ENCODE assay signal across 28 cellular contexts in genomic region chr20:35017099-35017835, GRCh38.
A peak's percentile ranks its signal among the peaks of the same experiment; 100 is the strongest.
DNase-seq lines count a peak whose midpoint lies in the region; ATAC-seq and TF ChIP-seq lines count a peak whose summit lies in the region.
"Had no signal": no experiment of that assay in that cellular context is flagged by ENCODE, and none has a peak within 500 bp of the region (broad histone marks: within the 10 kb centered on the region; RNA-seq: fewer than 3 reads in every experiment).

No MANE protein-coding gene starts in this region.

- DNase-seq in activated naive CD4-positive, alpha-beta T cell treated with anti-CD3 and anti-CD28 coated beads for 36 hours = no peak
- no peak for DNase-seq in activated naive CD4-positive, alpha-beta T cell treated with anti-CD3 and anti-CD28 coated beads, Interleukin-2, amount 50 U/mL, for 16 hours
- DNase-seq in ascending aorta (ENCODE audit: low spot score in 2 of 2) (peak in 1 of 2 donors; percentile 24), mesenteric fat pad (ENCODE audit: low spot score) (peak; percentile 4), CD1c-positive myeloid dendritic cell (ENCODE audit: extremely low spot score) (no peak)
- DNase-seq: 8988T; activated CD4-positive, alpha-beta T cell treated with anti-CD3 and anti-CD28 coated beads, Interleukin-2, amount 50 U/mL, for 48 hours; activated naive CD8-positive, alpha-beta T cell treated with anti-CD3 and anti-CD28 coated beads for 36 hours; AML-193; central memory CD4-positive, alpha-beta T cell; COR-L47; DMS79; lower lobe of right lung; mucosa of descending colon; NCI-H1694; NCI-H446; NCI-H748 treated with DMSO at 0.1 percent for 48 hours; nephron progenitor cell; stimulated activated naive B cell treated with anti-CD40 and anti-IgM and Interleukin-4, amounts not matched to agents 10 μg/mL and 1 μg/mL and 100 μg/mL, for 72 hours; T-helper 17 cell; testis had no signal

- no peak for TF ChIP-seq CTCF in ascending aorta (IDR thresholded peaks at IDR 0.05)

- peak overlapping the region; percentile 21 to 58 for H3K27ac ChIP-seq in ascending aorta
- H3K27ac ChIP-seq in temporal lobe (ENCODE audit: low read depth, low read length) = peak overlapping the region; percentile 8
- H3K27ac ChIP-seq: lower lobe of right lung, skin epidermis, testis had no signal

- no peaks in the 10 kb centered on the region for H3K9me3 ChIP-seq in ascending aorta
- H3K9me3 ChIP-seq: lower lobe of right lung, mucosa of descending colon, testis had no signal

- H3K36me3 ChIP-seq in ascending aorta = peaks cover 53 to 82% of the 10 kb centered on the region in 2 donors

- H3K9me3 Mint-ChIP-seq in activated naive CD4-positive, alpha-beta T cell treated with anti-CD3 and anti-CD28 coated beads for 36 hours = no peaks in the 10 kb centered on the region
- H3K9me3 Mint-ChIP-seq: activated naive CD8-positive, alpha-beta T cell treated with anti-CD3 and anti-CD28 coated beads for 36 hours; activated T-helper 2 cell treated with anti-CD3 and anti-CD28 coated beads, Interferon-gamma antibody, Interleukin-2, Interleukin-4, amounts not matched to agents 10 μg/mL and 5 μg/mL and 100 μg/mL, durations not matched to agents 14 hours and 24 hours and 36 hours; nephron progenitor cell; stimulated activated naive B cell treated with anti-CD40 and anti-IgM and Interleukin-4, amounts not matched to agents 10 μg/mL and 1 μg/mL and 100 μg/mL, for 72 hours had no signal

- H3K4me3 Mint-ChIP-seq in activated naive CD4-positive, alpha-beta T cell treated with anti-CD3 and anti-CD28 coated beads for 36 hours = no peak overlapping the region
- H3K4me3 Mint-ChIP-seq: activated naive CD8-positive, alpha-beta T cell treated with anti-CD3 and anti-CD28 coated beads for 36 hours; nephron progenitor cell; stimulated activated naive B cell treated with anti-CD40 and anti-IgM and Interleukin-4, amounts not matched to agents 10 μg/mL and 1 μg/mL and 100 μg/mL, for 72 hours; T-helper 17 cell had no signal

- no peaks in the 10 kb centered on the region for H3K4me1 ChIP-seq in ascending aorta

- intact Hi-C loops in activated naive CD4-positive, alpha-beta T cell treated with anti-CD3 and anti-CD28 coated beads for 36 hours (cut with micrococcal nuclease) = no loop called here
- intact Hi-C loops in ascending aorta (cut with DNase I) = no loop called here

- no peaks in the 10 kb centered on the region for H3K4me1 Mint-ChIP-seq in activated naive CD4-positive, alpha-beta T cell treated with anti-CD3 and anti-CD28 coated beads for 36 hours (ENCODE audit: low read depth)
- H3K4me1 Mint-ChIP-seq: activated naive CD8-positive, alpha-beta T cell treated with anti-CD3 and anti-CD28 coated beads for 36 hours had no signal

- CTCF ChIA-PET in activated naive CD4-positive, alpha-beta T cell treated with anti-CD3 and anti-CD28 coated beads for 36 hours (lab: Charles Lee) = interaction anchor here (0.5 to 1.0 kb wide), 3 partner anchors 21 to 189 kb away, joined by 3 to 8 read pairs (median 4); no protein-coding TSS in a partner anchor

- H3K27me3 ChIP-seq in ascending aorta = no peaks in the 10 kb centered on the region
- H3K27me3 ChIP-seq: testis had no signal

- no peak for ATAC-seq in HG03457 (IDR thresholded peaks at IDR 0.05; ENCODE audit: unreplicated experiment)
- no peak for ATAC-seq in GM21447 (IDR thresholded peaks at IDR 0.05; ENCODE audit: unreplicated experiment)
- ATAC-seq: activated CD4-positive, CD25-positive, alpha-beta regulatory T cell treated with anti-CD3 and anti-CD28 coated beads, Interleukin-2, amount 50 U/mL, for 24 hours; lower lobe of right lung; Panc1; stimulated activated naive B cell treated with anti-CD40 and anti-IgM and Interleukin-4, amounts not matched to agents 10 μg/mL and 1 μg/mL and 100 μg/mL, for 72 hours; T-helper 17 cell had no signal

- no peak overlapping the region for H3K4me3 ChIP-seq in ascending aorta
- H3K4me3 ChIP-seq: lower lobe of right lung, mucosa of descending colon, skin epidermis, testis had no signal

- no peaks in the 10 kb centered on the region for H3K27me3 Mint-ChIP-seq in activated naive CD4-positive, alpha-beta T cell treated with anti-CD3 and anti-CD28 coated beads for 36 hours (ENCODE audit: low read depth)
- H3K27me3 Mint-ChIP-seq: activated naive CD8-positive, alpha-beta T cell treated with anti-CD3 and anti-CD28 coated beads for 36 hours; stimulated activated naive B cell treated with anti-CD40 and anti-IgM and Interleukin-4, amounts not matched to agents 10 μg/mL and 1 μg/mL and 100 μg/mL, for 72 hours; T-helper 17 cell had no signal

- peak overlapping the region; percentile 4 for H3K27ac Mint-ChIP-seq in activated naive CD4-positive, alpha-beta T cell treated with anti-CD3 and anti-CD28 coated beads for 36 hours
- H3K27ac Mint-ChIP-seq: activated naive CD8-positive, alpha-beta T cell treated with anti-CD3 and anti-CD28 coated beads for 36 hours; activated T-helper 2 cell treated with anti-CD3 and anti-CD28 coated beads, Interferon-gamma antibody, Interleukin-2, Interleukin-4, amounts not matched to agents 10 μg/mL and 5 μg/mL and 100 μg/mL, durations not matched to agents 14 hours and 24 hours and 36 hours; nephron progenitor cell; T-helper 17 cell had no signal

- H3K36me3 Mint-ChIP-seq in activated naive CD4-positive, alpha-beta T cell treated with anti-CD3 and anti-CD28 coated beads for 36 hours (ENCODE audit: low read depth) = peaks cover 21% of the 10 kb centered on the region
